ENCODE assay signal across 22 cellular contexts in genomic region chrX:109327271-109327670, GRCh38.
"Had no signal": no experiment of that assay in that cellular context is flagged by ENCODE, and none has a peak within 500 bp of the region (broad histone marks: within the 10 kb centered on the region; RNA-seq: fewer than 3 reads in every experiment).

No MANE protein-coding gene starts in this region.

- H3K9ac ChIP-seq: KMS-11 had no signal

- H3K4me3 ChIP-seq: ascending aorta, MG63, Peyer's patch had no signal

- H3K4me1 Mint-ChIP-seq: activated naive CD8-positive, alpha-beta T cell treated with anti-CD3 and anti-CD28 coated beads, Interleukin-2, amount 10 ng/mL, durations not matched to agents 7 days and 5 days had no signal

- FAIRE-seq: bronchial epithelial cell had no signal

- H3K9me3 Mint-ChIP-seq: activated CD8-positive, alpha-beta T cell treated with anti-CD3 and anti-CD28 coated beads for 36 hours; activated naive CD8-positive, alpha-beta T cell treated with anti-CD3 and anti-CD28 coated beads, Interleukin-2, amount 10 ng/mL, durations not matched to agents 7 days and 5 days; activated T-helper 2 cell treated with anti-CD3 and anti-CD28 coated beads, Interferon-gamma antibody, Interleukin-2, Interleukin-4, amounts not matched to agents 10 μg/mL and 5 μg/mL and 100 μg/mL, durations not matched to agents 14 hours and 24 hours and 36 hours; T-helper 1 cell treated with Interleukin-12 subunit alpha and Interleukin-12 subunit beta and Interleukin-4 antibody, amounts not matched to agents 30 μg/mL and 1 μg/mL, for 36 hours had no signal

- H3K9me3 ChIP-seq: MG63, Peyer's patch had no signal

- H3K36me3 ChIP-seq: ascending aorta, MG63, Peyer's patch had no signal

- H3K4me1 ChIP-seq: ascending aorta, Peyer's patch had no signal

- H3K4me3 Mint-ChIP-seq: activated CD8-positive, alpha-beta T cell treated with anti-CD3 and anti-CD28 coated beads for 36 hours; activated naive CD8-positive, alpha-beta T cell treated with anti-CD3 and anti-CD28 coated beads, Interleukin-2, amount 10 ng/mL, durations not matched to agents 7 days and 5 days; activated T-cell treated with anti-CD3 and anti-CD28 coated beads, Interleukin-2, amount 50 U/mL, for 72 hours; T-helper 1 cell treated with Interleukin-12 subunit alpha and Interleukin-12 subunit beta and Interleukin-4 antibody, amounts not matched to agents 30 μg/mL and 1 μg/mL, for 36 hours had no signal

- H3K27me3 ChIP-seq: ascending aorta, MG63, Peyer's patch had no signal

- H3K27ac ChIP-seq: ascending aorta, KMS-11, Peyer's patch had no signal

- H3K27me3 Mint-ChIP-seq: activated CD8-positive, alpha-beta T cell treated with anti-CD3 and anti-CD28 coated beads for 36 hours; activated naive CD8-positive, alpha-beta T cell treated with anti-CD3 and anti-CD28 coated beads, Interleukin-2, amount 10 ng/mL, durations not matched to agents 7 days and 5 days had no signal

- H3K36me3 Mint-ChIP-seq: activated naive CD8-positive, alpha-beta T cell treated with anti-CD3 and anti-CD28 coated beads, Interleukin-2, amount 10 ng/mL, durations not matched to agents 7 days and 5 days had no signal

- H3K27ac Mint-ChIP-seq: activated CD8-positive, alpha-beta T cell treated with anti-CD3 and anti-CD28 coated beads for 36 hours; activated naive CD8-positive, alpha-beta T cell treated with anti-CD3 and anti-CD28 coated beads, Interleukin-2, amount 10 ng/mL, durations not matched to agents 7 days and 5 days; activated T-cell treated with anti-CD3 and anti-CD28 coated beads, Interleukin-2, amount 50 U/mL, for 72 hours; activated T-helper 2 cell treated with anti-CD3 and anti-CD28 coated beads, Interferon-gamma antibody, Interleukin-2, Interleukin-4, amounts not matched to agents 10 μg/mL and 5 μg/mL and 100 μg/mL, durations not matched to agents 14 hours and 24 hours and 36 hours; T-helper 1 cell treated with Interleukin-12 subunit alpha and Interleukin-12 subunit beta and Interleukin-4 antibody, amounts not matched to agents 30 μg/mL and 1 μg/mL, for 36 hours had no signal

- DNase-seq: activated CD4-positive, alpha-beta T cell treated with anti-CD3 and anti-CD28 coated beads for 4 hours; activated CD8-positive, alpha-beta memory T cell treated with anti-CD3 and anti-CD28 coated beads, Interleukin-2, amount 50 U/mL, for 4 hours; activated CD8-positive, alpha-beta T cell treated with anti-CD3 and anti-CD28 coated beads for 36 hours; activated gamma-delta T cell treated with Interleukin-2 at 50 U/mL for 16 hours; activated naive CD4-positive, alpha-beta T cell treated with anti-CD3 and anti-CD28 coated beads, Interleukin-2, amount 50 U/mL, for 16 hours; activated naive CD8-positive, alpha-beta T cell treated with anti-CD3 and anti-CD28 coated beads, Interleukin-2, amount 10 ng/mL, durations not matched to agents 7 days and 5 days; activated T-cell treated with anti-CD3 and anti-CD28 coated beads, Interleukin-2, amount 50 U/mL, for 72 hours; central memory CD4-positive, alpha-beta T cell; MG63; MV-4-11; NCI-H1092 treated with DMSO at 0.1 percent for 48 hours; NCI-H1417 treated with DMSO at 0.1 percent for 48 hours; NCI-H1694 treated with DMSO at 0.1 percent for 48 hours; NCI-H2029 treated with DMSO at 0.1 percent for 48 hours; NCI-H524; Peyer's patch; SHP77 had no signal
